Comparison of ENCODE assay signal across 16 cellular contexts in genomic region chr3:43369404-43370345, GRCh38.
DNase-seq lines count a peak whose midpoint lies in the region; TF ChIP-seq lines count a peak whose summit lies in the region.
"Had no signal": no experiment of that assay in that cellular context is flagged by ENCODE, and none has a peak within 500 bp of the region (broad histone marks: within the 10 kb centered on the region; RNA-seq: fewer than 3 reads in every experiment).

No MANE protein-coding gene starts in this region.

- peak overlapping the region in 3 of 7 donors; percentile 19 to 38 (median 23) for H3K4me3 Mint-ChIP-seq in CD8-positive, alpha-beta memory T cell

- H3K4me1 ChIP-seq in CD8-positive, alpha-beta memory T cell (ENCODE audit: insufficient read depth, low read length) = peaks cover 15% of the 10 kb centered on the region

- H3K36me3 ChIP-seq in CD8-positive, alpha-beta memory T cell (ENCODE audit: insufficient read depth, low read length) = no peaks in the 10 kb centered on the region
- H3K36me3 ChIP-seq: ovary had no signal

- H3K4me3 ChIP-seq in CD8-positive, alpha-beta memory T cell (ENCODE audit: low read length) = no peak overlapping the region
- H3K4me3 ChIP-seq in lower leg skin (ENCODE audit: low read depth, poor library complexity, severe bottlenecking) = no peak overlapping the region
- H3K4me3 ChIP-seq: heart left ventricle, ovary had no signal

- peaks cover 0 to 2% (median 1%) of the 10 kb centered on the region in 3 donors for H3K36me3 Mint-ChIP-seq in CD8-positive, alpha-beta memory T cell

- H3K27ac Mint-ChIP-seq in CD8-positive, alpha-beta memory T cell = peak overlapping the region in 6 of 8 donors; percentile 68 to 91 (median 78)

- peaks cover 40 to 50% (median 44%) of the 10 kb centered on the region in 3 donors for H3K4me1 Mint-ChIP-seq in CD8-positive, alpha-beta memory T cell

- TF ChIP-seq CTCF in lower leg skin (IDR thresholded peaks at IDR 0.05) (no peak), GM20000 (IDR thresholded peaks at IDR 0.05; ENCODE audit: extremely low read depth, missing control alignments) (no peak)

- no peak for TF ChIP-seq POLR2A in lower leg skin (IDR thresholded peaks at IDR 0.05)

- H3K27ac ChIP-seq in CD8-positive, alpha-beta memory T cell (ENCODE audit: low read depth, low read length) = no peak overlapping the region
- H3K27ac ChIP-seq: ovary had no signal

- no peaks in the 10 kb centered on the region for H3K9me3 Mint-ChIP-seq in CD8-positive, alpha-beta memory T cell

- CTCF ChIA-PET in CD8-positive, alpha-beta memory T cell (lab: Charles Lee) = interaction anchor here (1.0 to 1.9 kb wide), 3 partner anchors 8 to 215 kb away, joined by 3 to 5 read pairs (median 4); partner anchors contain the start of gene SNRK

- no peaks in the 10 kb centered on the region for H3K27me3 ChIP-seq in CD8-positive, alpha-beta memory T cell (ENCODE audit: insufficient read depth, low read length, poor library complexity, severe bottlenecking)
- H3K27me3 ChIP-seq: heart left ventricle, ovary had no signal

- H3K9me3 ChIP-seq in CD8-positive, alpha-beta memory T cell (ENCODE audit: low read length) = no peaks in the 10 kb centered on the region
- H3K9me3 ChIP-seq: heart left ventricle, ovary had no signal

- DNase-seq in CD8-positive, alpha-beta memory T cell = no peak
- DNase-seq in Kasumi-1 (lab: John Stamatoyannopoulos, UW) (peak; percentile 60 to 67), UCSD-AML1 (lab: John Stamatoyannopoulos, UW; ENCODE audit: unreplicated experiment) (peak; percentile 69), myocyte (ENCODE audit: low read depth) (peak; percentile 20), NCI-H510A (lab: John Stamatoyannopoulos, UW) (no peak), lower leg skin (ENCODE audit: low spot score in 2 of 2) (no peak), GM20000 (ENCODE audit: low spot score) (no peak), NCI-H2227 treated with DMSO at 0.1 percent for 48 hours (lab: John Stamatoyannopoulos, UW) (no peak)
- DNase-seq: amniotic stem cell; central memory CD4-positive, alpha-beta T cell; effector CD4-positive, alpha-beta T cell; heart left ventricle; NCI-H1092; NCI-H82; ovary; T-helper 1 cell had no signal

- peaks cover 0 to 1% of the 10 kb centered on the region in 2 donors for H3K27me3 Mint-ChIP-seq in CD8-positive, alpha-beta memory T cell

- intact Hi-C loops in lower leg skin (cut with DNase I; ENCODE audit: low total_unique reads) = loop anchor here (10.0 kb wide), 2 partner anchors 145 to 215 kb away; no protein-coding TSS in a partner anchor

- POLR2A ChIA-PET in CD8-positive, alpha-beta memory T cell (lab: Charles Lee) = no interaction called here

- 89% methylated on average over 10 of the region's 10 CpGs for WGBS in lower leg skin, 2 donors

Comparison
In these comparisons a context has a peak if more than half of its experiments do, and no peak if none do; other contexts are left out.
1. DNase-seq: peak in Kasumi-1 (2 of 2), UCSD-AML1 (single experiment) and myocyte (single experiment); none in CD8-positive, alpha-beta memory T cell (0 of 5), NCI-H510A (single experiment), lower leg skin (0 of 2), GM20000 (single experiment) and NCI-H2227 treated with DMSO at 0.1 percent for 48 hours (single experiment).